In genomic region chr9:133133680-133134418, GRCh38 we compare ENCODE assay signal across 8 cellular contexts. TPM values are rescaled to one million over a fixed set of nuclear protein-coding genes. Genes with fewer than 3 reads are reported as not detected.
A peak's percentile ranks its signal among the peaks of the same experiment; 100 is the strongest.
DNase-seq lines count a peak whose midpoint lies in the region; ATAC-seq and TF ChIP-seq lines count a peak whose summit lies in the region.

No MANE protein-coding gene starts in this region.

- peak overlapping the region; percentile 100 for H3K27ac Mint-ChIP-seq in T-helper 17 cell

- peaks cover 2% of the 10 kb centered on the region; the same call in 1 of the 2 replicates for H3K36me3 ChIP-seq in Loucy (ENCODE audit: insufficient read depth, low read length)
- no peaks in the 10 kb centered on the region for H3K36me3 ChIP-seq in right atrium auricular region

- H3K4me3 ChIP-seq in Loucy (ENCODE audit: low read length, poor library complexity, severe bottlenecking) (no peak overlapping the region), right atrium auricular region (no peak overlapping the region)

- peak overlapping the region; percentile 45 for H3K4me2 ChIP-seq in Loucy (ENCODE audit: low read depth, low read length, poor library complexity, severe bottlenecking)

- ATAC-seq in T-helper 17 cell = peak; percentile 84
- peak; percentile 88 for ATAC-seq in sciatic nerve

- in situ Hi-C loops in G401 (cut with HindIII; ENCODE audit: low sequenced_read_pairs) = no loop called here

- H3K27ac ChIP-seq in right atrium auricular region = peak overlapping the region; percentile 93 to 94

- peaks cover 30% of the 10 kb centered on the region for H3K4me1 ChIP-seq in Loucy (ENCODE audit: insufficient read depth, low read length, poor library complexity, severe bottlenecking)
- H3K4me1 ChIP-seq in right atrium auricular region = peaks cover 0 to 86% of the 10 kb centered on the region in 2 donors

- peaks cover 75% of the 10 kb centered on the region for H4K20me1 ChIP-seq in Loucy (ENCODE audit: insufficient read depth, low read length, poor library complexity, severe bottlenecking)

- peak overlapping the region; percentile 26 for H3K9ac ChIP-seq in Loucy (ENCODE audit: low read depth, low read length, poor library complexity, severe bottlenecking)

- DNase-seq in G401 (ENCODE audit: low spot score) (peak; percentile 47), GOT3 (lab: John Stamatoyannopoulos, UW) (peak; percentile 65), T-helper 17 cell (peak; percentile 73 to 84 (median 83)), amniotic stem cell (lab: John Stamatoyannopoulos, UW) (peak; percentile 78), right atrium auricular region (ENCODE audit: low spot score) (peak; percentile 97), sciatic nerve (ENCODE audit: low spot score) (no peak), SKM-1 treated with dmso at 0.1 percent for 144 hours (lab: John Stamatoyannopoulos, UW; ENCODE audit: unreplicated experiment) (no peak)

- peaks cover 2% of the 10 kb centered on the region for H3K36me3 Mint-ChIP-seq in T-helper 17 cell (ENCODE audit: low read depth)

- TF ChIP-seq CTCF in Loucy (conservative IDR thresholded peaks at IDR 0.05; ENCODE audit: low read length) = no peak
- TF ChIP-seq CTCF in right atrium auricular region (IDR thresholded peaks at IDR 0.05) = no peak

- intact Hi-C loops in sciatic nerve (cut with DNase I) = no loop called here

- peak overlapping the region; percentile 91 for H3K4me3 Mint-ChIP-seq in T-helper 17 cell

- no peak overlapping the region for H2AFZ ChIP-seq in Loucy (ENCODE audit: low read length)

- peaks cover 64% of the 10 kb centered on the region for H3K4me1 Mint-ChIP-seq in T-helper 17 cell

- H3K27me3 Mint-ChIP-seq in T-helper 17 cell = no peaks in the 10 kb centered on the region

- H3K27me3 ChIP-seq in Loucy (ENCODE audit: insufficient read depth, low read length, poor library complexity, severe bottlenecking) (no peaks in the 10 kb centered on the region), right atrium auricular region (no peaks in the 10 kb centered on the region)

- peaks cover 98% of the 10 kb centered on the region for H3K79me2 ChIP-seq in Loucy (ENCODE audit: insufficient read depth, low read length)

- H3F3A ChIP-seq in Loucy (ENCODE audit: low read depth) = no peaks in the 10 kb centered on the region

- no peaks in the 10 kb centered on the region for H3K9me2 ChIP-seq in Loucy (replicated peaks; ENCODE audit: low read depth, low read length)

- H3K9me3 ChIP-seq in Loucy (ENCODE audit: insufficient read depth, low read depth, low read length) (no peaks in the 10 kb centered on the region), T-helper 17 cell (ENCODE audit: control insufficient read depth, low read length, poor library complexity, severe bottlenecking) (no peaks in the 10 kb centered on the region), right atrium auricular region (no peaks in the 10 kb centered on the region)

RNA-seq across cellular contexts. Expression of gene RALGDS, which starts 12.8 kb away (rescaled TPM):
- total RNA-seq in G401 (2014; rRNA removed; shearing (Covaris generic)) = 21.7 and 29.8 TPM in 2 replicates
- total RNA-seq in T-helper 17 cell = 100 to 1,000 TPM; 150 to 236 TPM
- total RNA-seq in right atrium auricular region = 10 to 100 TPM; 26.7 to 30.1 TPM
- 59.7 TPM for total RNA-seq in sciatic nerve

RNA-seq across cellular contexts. Expression of gene GBGT1, which starts 29.9 kb away (rescaled TPM):
- not detected in 2 replicates for total RNA-seq in G401 (2014; rRNA removed; shearing (Covaris generic))
- total RNA-seq in T-helper 17 cell = 1 to 10 TPM; 2.2 to 2.3 TPM
- total RNA-seq in right atrium auricular region = 10 to 100 TPM; 15.5 to 16.8 TPM
- 23.2 TPM for total RNA-seq in sciatic nerve

Comparison
In these comparisons a context has a peak if more than half of its experiments do, and no peak if none do; other contexts are left out.
1. DNase-seq: peak in G401 (single experiment), GOT3 (single experiment), T-helper 17 cell (3 of 3), amniotic stem cell (single experiment) and right atrium auricular region (single experiment); none in sciatic nerve (single experiment) and SKM-1 treated with dmso at 0.1 percent for 144 hours (single experiment).